Comparison of ENCODE assay signal across 1 cellular context in genomic region chr10:69629897-69630650, GRCh38.
TF ChIP-seq lines count a peak whose summit lies in the region.

FAM241B (plus strand) TSS chr10:69630247; CDS start chr10:69631744, 1,497 bp downstream.

TF ChIP-seq in WTC11, 78 proteins besides CTCF, POLR2A, EP300 and RAD21 (continued from another document):
- TF ChIP-seq ARID4B (CRISPR knock-in tag; IDR thresholded peaks at IDR 0.05; ENCODE audit: borderline replicate concordance) (0 out of 2 replicates have a peak, but pooled peaks have one; percentile 17), KAT7 (CRISPR knock-in tag; IDR thresholded peaks at IDR 0.05; ENCODE audit: borderline replicate concordance) (peak; percentile 93; the same call in 1 of the 2 replicates)
